20 cellular contexts compared by ENCODE assay signal in genomic region chr6:147972436-147972835, GRCh38.
"Had no signal": no experiment of that assay in that cellular context is flagged by ENCODE, and none has a peak within 500 bp of the region (broad histone marks: within the 10 kb centered on the region; RNA-seq: fewer than 3 reads in every experiment).

No MANE protein-coding gene starts in this region.

- H3K36me3 ChIP-seq: colonic mucosa, esophagus squamous epithelium, gastrocnemius medialis, neutrophil, pancreas, right lobe of liver, spleen, tibial nerve, upper lobe of left lung had no signal

- H3K9me3 ChIP-seq: colonic mucosa, esophagus squamous epithelium, gastrocnemius medialis, neutrophil, pancreas, right lobe of liver, testis, upper lobe of left lung had no signal

- H3K4me3 ChIP-seq: colonic mucosa, esophagus squamous epithelium, gastrocnemius medialis, pancreas, right lobe of liver, skin epidermis, spleen, testis, tibial nerve, upper lobe of left lung had no signal

- H3K4me1 ChIP-seq: colonic mucosa, gastrocnemius medialis, pancreas, right lobe of liver, testis, tibial nerve, upper lobe of left lung had no signal

- DNase-seq: colonic mucosa; effector CD8-positive, alpha-beta T cell; esophagus squamous epithelium; gastrocnemius medialis; head of caudate nucleus; left ventricle myocardium superior; mesenchymal stem cell; midbrain; natural killer cell; pancreas; right lobe of liver; spleen; stimulated activated CD4-positive, alpha-beta T cell treated with anti-CD3 and anti-CD28 coated beads, Interleukin-4, amount 100 ng/mL, for 4 hours; stimulated activated naive CD8-positive, alpha-beta T cell treated with anti-CD3 and anti-CD28 coated beads, Interleukin-15, Interleukin-2, amounts not matched to agents 100 U/mL and 50 U/mL, for 24 hours; substantia nigra; testis; upper lobe of left lung had no signal

- H3K27ac ChIP-seq: colonic mucosa, esophagus squamous epithelium, gastrocnemius medialis, neutrophil, pancreas, right lobe of liver, skin epidermis, spleen, testis, tibial nerve, upper lobe of left lung had no signal

- H3K27me3 ChIP-seq: colonic mucosa, esophagus squamous epithelium, gastrocnemius medialis, neutrophil, pancreas, right lobe of liver, spleen, testis, tibial nerve, upper lobe of left lung had no signal
